In genomic region chr19:57664269-57665127, GRCh38 we compare ENCODE assay signal across 7 cellular contexts. TPM values are rescaled to one million over a fixed set of nuclear protein-coding genes. Genes with fewer than 3 reads are reported as not detected.
DNase-seq lines count a peak whose midpoint lies in the region; ATAC-seq, FAIRE-seq and TF ChIP-seq lines count a peak whose summit lies in the region.

No MANE protein-coding gene starts in this region.

- TF ChIP-seq RAD21 in K562 (CRISPR knock-in tag; conservative IDR thresholded peaks at IDR 0.05 in 1 of 2, IDR thresholded peaks at IDR 0.05 in 1 of 2): no peak

- H2AFZ ChIP-seq in K562 (ENCODE audit: low read depth, low read length): peak overlapping the region; percentile 70

- peak overlapping the region; percentile 37 for H3K4me3 ChIP-seq in K562

- peaks cover 0 to 8% of the 10 kb centered on the region in 2 experiments; a peak in 3 of 5 replicates for H3K4me1 ChIP-seq in K562 (replicated peaks in 1 of 2; ENCODE audit: control insufficient read depth in 2 of 2, insufficient read depth in 2 of 2, low read length in 2 of 2)

- no peaks in the 10 kb centered on the region for H3K9me1 ChIP-seq in K562 (ENCODE audit: control insufficient read depth, insufficient read depth, low read length)

- no peak overlapping the region for H3K27ac ChIP-seq in K562 (ENCODE audit: extremely low read depth, low read depth, low read length)

- peak overlapping the region in 1 of 2 experiments; percentile 76; a peak in 1 of 4 replicates for H3K9ac ChIP-seq in K562 (ENCODE audit: insufficient read depth in 1 of 2, low read depth in 2 of 2, low read length in 2 of 2)

- peak overlapping the region; percentile 69 for H3K4me2 ChIP-seq in K562 (ENCODE audit: insufficient read depth, low read length)

- CTCF ChIA-PET in K562 (lab: Yijun Ruan, JAX; ENCODE audit: low intra/inter-chr PET ratio): no interaction called here

- intact Hi-C loops in K562 (cut with micrococcal nuclease): no loop called here

- BruUV-seq in K562 (replicated peaks; lab: Mats Ljungman, UMichigan): no TSS peak

- H4K20me1 ChIP-seq in K562 (replicated peaks; ENCODE audit: control insufficient read depth, insufficient read depth, low read length): no peaks in the 10 kb centered on the region

- FAIRE-seq in GM12891 (lab: Jason Lieb, UNC) (no peak), K562 (lab: Jason Lieb, UNC) (no peak), GM19239 (lab: Jason Lieb, UNC) (no peak)

- WGBS in K562 (ENCODE audit: insufficient coverage, low coverage, missing lambda C conversion rate): 9% methylated on average over 43 of the region's 64 CpGs

- peaks cover 12 to 20% of the 10 kb centered on the region in 2 experiments for H3K27me3 ChIP-seq in K562 (ENCODE audit: control insufficient read depth in 2 of 2, insufficient read depth in 2 of 2, low read length in 2 of 2)

- in situ Hi-C loops in K562 (cut with MboI): no loop called here

- H3K9me3 ChIP-seq in K562 (replicated peaks; ENCODE audit: control insufficient read depth, insufficient read depth, low read depth, low read length): no peaks in the 10 kb centered on the region

- no peak for TF ChIP-seq POLR2A in GM12891 (IDR thresholded peaks at IDR 0.05; ENCODE audit: low read depth, low read length)
- TF ChIP-seq POLR2A in K562 (conservative IDR thresholded peaks at IDR 0.05): no peak

- no peak for TF ChIP-seq EP300 in K562 (IDR thresholded peaks at IDR 0.05; ENCODE audit: low read length)

- peak; percentile 15 for DNase-seq in GM12891 (ENCODE audit: insufficient read length, low spot score)
- DNase-seq in NCI-H2196 treated with DMSO at 0.1 percent for 48 hours (lab: John Stamatoyannopoulos, UW; ENCODE audit: unreplicated experiment): peak; percentile 8
- DNase-seq in K562 (ENCODE audit: extremely low read depth in 1 of 4, low spot score in 3 of 4): peak; percentile 52 to 65 (median 56)
- DNase-seq in hepatic stellate cell (ENCODE audit: low spot score): peak; percentile 49
- peak; percentile 9 for DNase-seq in pons (ENCODE audit: low spot score)
- no peak for DNase-seq in GM19239 (ENCODE audit: insufficient read length, low spot score)

- TF ChIP-seq CTCF in K562 (IDR thresholded peaks at IDR 0.05 in 2 of 3, conservative IDR thresholded peaks at IDR 0.05 in 1 of 3; ENCODE audit: insufficient read depth in 2 of 3, low read depth in 1 of 3, low read length in 3 of 3): no peak

- peak; percentile 93 for ATAC-seq in K562
- ATAC-seq in HG03571 (IDR thresholded peaks at IDR 0.05; ENCODE audit: unreplicated experiment): no peak

- no peaks in the 10 kb centered on the region for H3K79me2 ChIP-seq in K562 (ENCODE audit: control insufficient read depth, insufficient read depth, low read length)

- POLR2A ChIA-PET in K562 (lab: Yijun Ruan, JAX): interaction anchor here (1.0 to 1.1 kb wide), 2 partner anchors 17 to 20 kb away, joined by 4 to 6 read pairs; partner anchors contain the start of gene ZNF551

- no peaks in the 10 kb centered on the region for H3K36me3 ChIP-seq in K562 (ENCODE audit: control insufficient read depth, insufficient read depth, low read length)

RNA-seq across cellular contexts. Expression of gene ZSCAN4, which starts 4.2 kb away (rescaled TPM):
- 0.06 TPM for polyA plus RNA-seq in GM12891 (2012; ENCODE audit: low read depth, missing spikeins)
- total RNA-seq in K562 (2011; cell fraction: chromatin; rRNA removed; ENCODE audit: low replicate concordance): not detected in 2 replicates
- total RNA-seq in K562 (2011; cell fraction: nucleolus; rRNA removed): not detected in 2 replicates
- not detected in 2 replicates for total RNA-seq in K562 (2011; cell fraction: nucleoplasm; rRNA removed)
- total RNA-seq in K562 (2014; rRNA removed) (not detected in 2 replicates), K562 (2014; rRNA removed; fragmentation: Illumina TruSeq; extraction: Trizol) (not detected in 2 replicates), K562 (2015; rRNA removed; fragmentation: Illumina TruSeq; extraction: Trizol) (not detected in 2 replicates), K562 (2021) (not detected in 2 replicates)
- polyA plus RNA-seq in K562 (2011; rRNA removed) (not detected in 2 replicates), K562 (2014; fragmentation: Illumina TruSeq; extraction: Trizol) (not detected in 2 replicates), K562 (2014; fragmentation: Nextera tagmentation; extraction: Ambion mirVana) (not detected), K562 (2014; rRNA removed) (not detected in 2 replicates)
- not detected in 2 replicates for polyA plus RNA-seq in K562 (2011; cell fraction: cytosol; rRNA removed)
- polyA plus RNA-seq in K562 (2011; cell fraction: nucleus; rRNA removed): not detected in 2 replicates
- polyA plus RNA-seq in K562 (2012): not detected in 2 replicates
- polyA minus RNA-seq in K562 (2011; rRNA and poly(A)+ RNA removed): not detected in 2 replicates
- not detected in 2 replicates for polyA minus RNA-seq in K562 (2011; cell fraction: cytosol; rRNA and poly(A)+ RNA removed)
- not detected in 2 replicates for polyA minus RNA-seq in K562 (2011; cell fraction: nucleus; rRNA and poly(A)+ RNA removed)

RNA-seq across cellular contexts. Expression of gene ZNF551, which starts 17.3 kb away (rescaled TPM):
- 5.3 TPM for polyA plus RNA-seq in GM12891 (2012; ENCODE audit: low read depth, missing spikeins)
- total RNA-seq in K562 (2011; cell fraction: chromatin; rRNA removed; ENCODE audit: low replicate concordance): 34.2 and 53.7 TPM in 2 replicates
- total RNA-seq in K562 (2011; cell fraction: nucleolus; rRNA removed): 26.5 and 27.1 TPM in 2 replicates
- 38.1 and 55.0 TPM in 2 replicates for total RNA-seq in K562 (2011; cell fraction: nucleoplasm; rRNA removed)
- total RNA-seq in K562 (2014; rRNA removed) (11.2 TPM in 2 replicates), K562 (2014; rRNA removed; fragmentation: Illumina TruSeq; extraction: Trizol) (13.3 and 14.1 TPM in 2 replicates), K562 (2015; rRNA removed; fragmentation: Illumina TruSeq; extraction: Trizol) (10.1 TPM in 2 replicates), K562 (2021) (8.1 and 10.8 TPM in 2 replicates)
- polyA plus RNA-seq in K562 (2011; rRNA removed) (8.1 and 12.4 TPM in 2 replicates), K562 (2014; fragmentation: Illumina TruSeq; extraction: Trizol) (8.9 and 10.5 TPM in 2 replicates), K562 (2014; fragmentation: Nextera tagmentation; extraction: Ambion mirVana) (1 to 10 TPM; 2.6 TPM), K562 (2014; rRNA removed) (9.6 and 10.2 TPM in 2 replicates)
- 5.8 and 6.7 TPM in 2 replicates for polyA plus RNA-seq in K562 (2011; cell fraction: cytosol; rRNA removed)
- polyA plus RNA-seq in K562 (2011; cell fraction: nucleus; rRNA removed): 5.4 and 7.4 TPM in 2 replicates
- 5.3 and 6.0 TPM in 2 replicates for polyA plus RNA-seq in K562 (2012)
- 18.5 and 18.8 TPM in 2 replicates for polyA minus RNA-seq in K562 (2011; rRNA and poly(A)+ RNA removed)
- polyA minus RNA-seq in K562 (2011; cell fraction: cytosol; rRNA and poly(A)+ RNA removed): 11.3 and 15.4 TPM in 2 replicates
- 10.8 and 11.3 TPM in 2 replicates for polyA minus RNA-seq in K562 (2011; cell fraction: nucleus; rRNA and poly(A)+ RNA removed)

RNA-seq across cellular contexts. Expression of gene ZNF211, which starts 31.5 kb away (rescaled TPM):
- polyA plus RNA-seq in GM12891 (2012; ENCODE audit: low read depth, missing spikeins): 4.8 TPM
- 11.8 and 17.5 TPM in 2 replicates for total RNA-seq in K562 (2011; cell fraction: chromatin; rRNA removed; ENCODE audit: low replicate concordance)
- 11.2 and 12.1 TPM in 2 replicates for total RNA-seq in K562 (2011; cell fraction: nucleolus; rRNA removed)
- total RNA-seq in K562 (2011; cell fraction: nucleoplasm; rRNA removed): 12.6 and 12.8 TPM in 2 replicates
- total RNA-seq in K562 (2014; rRNA removed): 3.7 and 4.3 TPM in 2 replicates
- total RNA-seq in K562 (2014; rRNA removed; fragmentation: Illumina TruSeq; extraction: Trizol): 6.3 and 6.6 TPM in 2 replicates
- total RNA-seq in K562 (2015; rRNA removed; fragmentation: Illumina TruSeq; extraction: Trizol): 4.9 and 5.1 TPM in 2 replicates
- total RNA-seq in K562 (2021): 4.1 and 4.2 TPM in 2 replicates
- 8.5 and 11.6 TPM in 2 replicates for polyA plus RNA-seq in K562 (2011; rRNA removed)
- polyA plus RNA-seq in K562 (2011; cell fraction: cytosol; rRNA removed): 3.5 and 4.2 TPM in 2 replicates
- polyA plus RNA-seq in K562 (2011; cell fraction: nucleus; rRNA removed): 16.0 and 19.0 TPM in 2 replicates
- polyA plus RNA-seq in K562 (2012): 3.4 and 4.7 TPM in 2 replicates
- polyA plus RNA-seq in K562 (2014; fragmentation: Illumina TruSeq; extraction: Trizol): 4.5 and 5.1 TPM in 2 replicates
- polyA plus RNA-seq in K562 (2014; fragmentation: Nextera tagmentation; extraction: Ambion mirVana): 1 to 10 TPM; 1.3 to 1.7 TPM
- 6.6 and 7.8 TPM in 2 replicates for polyA plus RNA-seq in K562 (2014; rRNA removed)
- polyA minus RNA-seq in K562 (2011; rRNA and poly(A)+ RNA removed): 8.1 and 10.1 TPM in 2 replicates
- polyA minus RNA-seq in K562 (2011; cell fraction: cytosol; rRNA and poly(A)+ RNA removed): 3.0 and 4.7 TPM in 2 replicates
- polyA minus RNA-seq in K562 (2011; cell fraction: nucleus; rRNA and poly(A)+ RNA removed): 12.7 and 14.9 TPM in 2 replicates

RNA-seq across cellular contexts. Expression of gene ZNF154, which starts 44.5 kb away (rescaled TPM):
- 2.2 TPM for polyA plus RNA-seq in GM12891 (2012; ENCODE audit: low read depth, missing spikeins)
- 0.07 and 0.26 TPM in 2 replicates for total RNA-seq in K562 (2011; cell fraction: chromatin; rRNA removed; ENCODE audit: low replicate concordance)
- 0.13 and 0.17 TPM in 2 replicates for total RNA-seq in K562 (2011; cell fraction: nucleolus; rRNA removed)
- total RNA-seq in K562 (2011; cell fraction: nucleoplasm; rRNA removed): 0.15 TPM in 1 of 2 replicates, not detected in the other
- total RNA-seq in K562 (2014; rRNA removed) (0.04 TPM in 1 of 2 replicates, not detected in the other), K562 (2014; rRNA removed; fragmentation: Illumina TruSeq; extraction: Trizol) (not detected in 2 replicates), K562 (2015; rRNA removed; fragmentation: Illumina TruSeq; extraction: Trizol) (not detected in 2 replicates), K562 (2021) (0.07 TPM in 2 replicates)
- polyA plus RNA-seq in K562 (2011; rRNA removed) (not detected in 2 replicates), K562 (2014; fragmentation: Illumina TruSeq; extraction: Trizol) (not detected in 2 replicates), K562 (2014; fragmentation: Nextera tagmentation; extraction: Ambion mirVana) (under 1 TPM; 0.06 to 0.11 TPM), K562 (2014; rRNA removed) (not detected in 2 replicates)
- not detected in 2 replicates for polyA plus RNA-seq in K562 (2011; cell fraction: cytosol; rRNA removed)
- not detected in 2 replicates for polyA plus RNA-seq in K562 (2011; cell fraction: nucleus; rRNA removed)
- 0.09 and 0.29 TPM in 2 replicates for polyA plus RNA-seq in K562 (2012)
- 0.06 TPM in 1 of 2 replicates, not detected in the other for polyA minus RNA-seq in K562 (2011; rRNA and poly(A)+ RNA removed)
- polyA minus RNA-seq in K562 (2011; cell fraction: cytosol; rRNA and poly(A)+ RNA removed): not detected in 2 replicates
- polyA minus RNA-seq in K562 (2011; cell fraction: nucleus; rRNA and poly(A)+ RNA removed): not detected in 2 replicates

RNA-seq across cellular contexts. Expression of gene ZNF134, which starts 50.5 kb away (rescaled TPM):
- 8.9 TPM for polyA plus RNA-seq in GM12891 (2012; ENCODE audit: low read depth, missing spikeins)
- 6.6 and 10.5 TPM in 2 replicates for total RNA-seq in K562 (2011; cell fraction: chromatin; rRNA removed; ENCODE audit: low replicate concordance)
- total RNA-seq in K562 (2011; cell fraction: nucleolus; rRNA removed): 6.3 and 8.8 TPM in 2 replicates
- 7.3 and 9.7 TPM in 2 replicates for total RNA-seq in K562 (2011; cell fraction: nucleoplasm; rRNA removed)
- total RNA-seq in K562 (2014; rRNA removed): 10.0 and 13.4 TPM in 2 replicates
- 5.5 and 5.9 TPM in 2 replicates for total RNA-seq in K562 (2014; rRNA removed; fragmentation: Illumina TruSeq; extraction: Trizol)
- total RNA-seq in K562 (2015; rRNA removed; fragmentation: Illumina TruSeq; extraction: Trizol): 4.6 and 5.7 TPM in 2 replicates
- 6.3 and 7.0 TPM in 2 replicates for total RNA-seq in K562 (2021)
- 3.1 and 6.6 TPM in 2 replicates for polyA plus RNA-seq in K562 (2011; rRNA removed)
- polyA plus RNA-seq in K562 (2011; cell fraction: cytosol; rRNA removed): 3.1 and 3.6 TPM in 2 replicates
- 3.7 and 6.7 TPM in 2 replicates for polyA plus RNA-seq in K562 (2011; cell fraction: nucleus; rRNA removed)
- 5.0 and 5.2 TPM in 2 replicates for polyA plus RNA-seq in K562 (2012)
- 4.8 and 5.2 TPM in 2 replicates for polyA plus RNA-seq in K562 (2014; fragmentation: Illumina TruSeq; extraction: Trizol)
- polyA plus RNA-seq in K562 (2014; fragmentation: Nextera tagmentation; extraction: Ambion mirVana): 1 to 10 TPM; 1.3 to 1.5 TPM
- 6.5 and 7.0 TPM in 2 replicates for polyA plus RNA-seq in K562 (2014; rRNA removed)
- 5.8 and 7.7 TPM in 2 replicates for polyA minus RNA-seq in K562 (2011; rRNA and poly(A)+ RNA removed)
- polyA minus RNA-seq in K562 (2011; cell fraction: cytosol; rRNA and poly(A)+ RNA removed): 2.8 and 3.4 TPM in 2 replicates
- polyA minus RNA-seq in K562 (2011; cell fraction: nucleus; rRNA and poly(A)+ RNA removed): 5.0 and 6.1 TPM in 2 replicates
